ENCODE assay signal across 1 cellular context in genomic region chr12:57099766-57100165, GRCh38.
TF ChIP-seq lines count a peak whose summit lies in the region.

No MANE protein-coding gene starts in this region.

TF ChIP-seq in liver, 16 proteins besides CTCF, POLR2A, EP300 and RAD21:
- TF ChIP-seq, protein P1, sequence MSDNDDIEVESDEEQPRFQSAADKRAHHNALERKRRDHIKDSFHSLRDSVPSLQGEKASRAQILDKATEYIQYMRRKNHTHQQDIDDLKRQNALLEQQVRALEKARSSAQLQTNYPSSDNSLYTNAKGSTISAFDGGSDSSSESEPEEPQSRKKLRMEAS (IDR thresholded peaks at IDR 0.05), result no peak
